In genomic region chrX:68945081-68945602, GRCh38 we compare ENCODE assay signal across 16 cellular contexts.
DNase-seq lines count a peak whose midpoint lies in the region; ATAC-seq, FAIRE-seq and TF ChIP-seq lines count a peak whose summit lies in the region.
"Had no signal": no experiment of that assay in that cellular context is flagged by ENCODE, and none has a peak within 500 bp of the region (broad histone marks: within the 10 kb centered on the region; RNA-seq: fewer than 3 reads in every experiment).

No MANE protein-coding gene starts in this region.

- TF ChIP-seq CTCF in HepG2 (CRISPR knock-in tag; IDR thresholded peaks at IDR 0.05) = no peak
- no peak for TF ChIP-seq CTCF in right lobe of liver (IDR thresholded peaks at IDR 0.05)
- TF ChIP-seq CTCF in K562 (IDR thresholded peaks at IDR 0.05 in 2 of 3, conservative IDR thresholded peaks at IDR 0.05 in 1 of 3; ENCODE audit: insufficient read depth in 2 of 3, low read depth in 1 of 3, low read length in 3 of 3) = no peak

- DNase-seq in HepG2 (ENCODE audit: low spot score) (no peak), right lobe of liver (no peak), K562 (ENCODE audit: extremely low read depth in 1 of 4, low spot score in 3 of 4) (peak in 1 of 4 experiments; percentile 1), mesenchymal stem cell (no peak), NCI-H1436 (lab: John Stamatoyannopoulos, UW) (no peak)
- no peak for DNase-seq in activated CD4-positive, CD25-positive, alpha-beta regulatory T cell treated with anti-CD3 and anti-CD28 coated beads, Interleukin-2, amount 50 U/mL, for 72 hours
- DNase-seq: CD4-positive, CD25-positive, alpha-beta regulatory T cell; MM.1S; NCI-H1930; NCI-H2171; NCI-H446 treated with DMSO at 0.1 percent for 48 hours; NK-92 treated with Interleukin-12 subunit alpha and Interleukin-12 subunit beta, amount 100 ng/mL, for 24 hours had no signal

- intact Hi-C loops in HepG2 (cut with micrococcal nuclease; ENCODE audit: unreplicated experiment) = no loop called here
- intact Hi-C loops in right lobe of liver (cut with DNase I) = no loop called here
- intact Hi-C loops in K562 (cut with micrococcal nuclease) = no loop called here

- no peak for TF ChIP-seq POLR2A in HepG2 (IDR thresholded peaks at IDR 0.05; ENCODE audit: insufficient read depth in 1 of 2, low read depth in 2 of 2, low read length in 2 of 2)
- no peak for TF ChIP-seq POLR2A in right lobe of liver (IDR thresholded peaks at IDR 0.05)
- TF ChIP-seq POLR2A in K562 (conservative IDR thresholded peaks at IDR 0.05) = no peak

- H4K20me1 ChIP-seq in HepG2 (ENCODE audit: insufficient read depth, low read length) (no peaks in the 10 kb centered on the region), K562 (replicated peaks; ENCODE audit: control insufficient read depth, insufficient read depth, low read length) (no peaks in the 10 kb centered on the region)

- peak overlapping the region in 1 of 2 experiments; percentile 51 for H2BK12ac ChIP-seq in mesenchymal stem cell (ENCODE audit: low read length in 2 of 2)

- no peaks in the 10 kb centered on the region for H3K79me2 ChIP-seq in HepG2 (ENCODE audit: insufficient read depth, low read length)
- no peaks in the 10 kb centered on the region for H3K79me2 ChIP-seq in K562 (ENCODE audit: control insufficient read depth, insufficient read depth, low read length)

- H2AFZ ChIP-seq in HepG2 (ENCODE audit: low read length) (no peak overlapping the region), K562 (ENCODE audit: low read depth, low read length) (no peak overlapping the region), mesenchymal stem cell (ENCODE audit: low read depth, low read length) (no peak overlapping the region)

- no peaks in the 10 kb centered on the region for H3K79me1 ChIP-seq in mesenchymal stem cell (replicated peaks; ENCODE audit: low read length, poor library complexity, severe bottlenecking)

- FAIRE-seq in HepG2 (lab: Jason Lieb, UNC) (no peak), K562 (lab: Jason Lieb, UNC) (no peak)
- FAIRE-seq: A549, H54 had no signal

- H3K27ac ChIP-seq in HepG2 (ENCODE audit: extremely low read length, insufficient read depth, low read length) = no peak overlapping the region
- no peak overlapping the region for H3K27ac ChIP-seq in right lobe of liver
- no peak overlapping the region for H3K27ac ChIP-seq in K562 (ENCODE audit: extremely low read depth, low read depth, low read length)
- H3K27ac ChIP-seq in mesenchymal stem cell (ENCODE audit: low read length, poor library complexity, severe bottlenecking) = no peak overlapping the region
- H3K27ac ChIP-seq: A549, SJCRH30 had no signal

- no peak overlapping the region for H3K14ac ChIP-seq in mesenchymal stem cell (ENCODE audit: low read length in 2 of 2)

- TF ChIP-seq RAD21 in HepG2 (CRISPR knock-in tag; IDR thresholded peaks at IDR 0.05) = no peak
- TF ChIP-seq RAD21 in K562 (CRISPR knock-in tag; conservative IDR thresholded peaks at IDR 0.05 in 1 of 2, IDR thresholded peaks at IDR 0.05 in 1 of 2) = no peak

- H2BK5ac ChIP-seq in mesenchymal stem cell (ENCODE audit: low read depth, low read length, poor library complexity, severe bottlenecking) = no peak overlapping the region

- H2BK120ac ChIP-seq in mesenchymal stem cell (ENCODE audit: low read depth, low read length) = no peak overlapping the region

- H3K4me2 ChIP-seq in HepG2 (ENCODE audit: low read depth, low read length) = no peak overlapping the region
- no peak overlapping the region for H3K4me2 ChIP-seq in K562 (ENCODE audit: insufficient read depth, low read length)
- H3K4me2 ChIP-seq in mesenchymal stem cell (ENCODE audit: low read length, poor library complexity, severe bottlenecking) = no peak overlapping the region
- H3K4me2 ChIP-seq: A549 had no signal

- peak overlapping the region; percentile 80 for H4K91ac ChIP-seq in mesenchymal stem cell (ENCODE audit: low read length)

- no peaks in the 10 kb centered on the region for H3K9me3 ChIP-seq in HepG2 (ENCODE audit: low read length)
- H3K9me3 ChIP-seq in right lobe of liver = no peaks in the 10 kb centered on the region
- H3K9me3 ChIP-seq in K562 (replicated peaks; ENCODE audit: control insufficient read depth, insufficient read depth, low read depth, low read length) = no peaks in the 10 kb centered on the region
- H3K9me3 ChIP-seq in mesenchymal stem cell (ENCODE audit: control insufficient read depth, low read length) = no peaks in the 10 kb centered on the region
- H3K9me3 ChIP-seq: A549, SJCRH30 had no signal

- no peak overlapping the region for H2AK5ac ChIP-seq in mesenchymal stem cell (ENCODE audit: low read length, severe bottlenecking)

- CTCF ChIA-PET in HepG2 (lab: Yijun Ruan, JAX; ENCODE audit: low intra/inter-chr PET ratio, low total read pairs) (no interaction called here), K562 (lab: Yijun Ruan, JAX; ENCODE audit: low intra/inter-chr PET ratio) (no interaction called here)

- no CpG with 5 or more reads among the region's 2 CpGs for WGBS in HepG2 (ENCODE audit: low lambda C conversion rate)
- no CpG with 5 or more reads among the region's 2 CpGs for whole genome bisulfite sequencing in right lobe of liver (ENCODE audit: insufficient coverage, low coverage, low lambda C conversion rate, missing lambda C conversion rate)
- 0% methylated on average over 2 of the region's 2 CpGs for WGBS in K562 (ENCODE audit: insufficient coverage, low coverage, missing lambda C conversion rate)
- 84% methylated on average over 2 of the region's 2 CpGs for WGBS in mesenchymal stem cell

- no peak overlapping the region for H3K9ac ChIP-seq in HepG2 (ENCODE audit: insufficient read depth, low read depth, low read length)
- H3K9ac ChIP-seq in K562 (ENCODE audit: insufficient read depth in 1 of 2, low read depth in 2 of 2, low read length in 2 of 2) = no peak overlapping the region
- no peak overlapping the region for H3K9ac ChIP-seq in mesenchymal stem cell (ENCODE audit: low read length)

- peak overlapping the region in 1 of 2 experiments; percentile 67 for H3K4ac ChIP-seq in mesenchymal stem cell (ENCODE audit: low read depth in 1 of 2, low read length in 2 of 2)

- H3K27me3 ChIP-seq in HepG2 (ENCODE audit: control insufficient read depth in 1 of 2, insufficient read depth in 2 of 2, low read length in 2 of 2) (no peaks in the 10 kb centered on the region), right lobe of liver (no peaks in the 10 kb centered on the region), K562 (ENCODE audit: control insufficient read depth in 2 of 2, insufficient read depth in 2 of 2, low read length in 2 of 2) (no peaks in the 10 kb centered on the region), mesenchymal stem cell (ENCODE audit: control insufficient read depth in 1 of 2, insufficient read depth in 1 of 2, low read length in 2 of 2) (peaks cover 0 to 58% of the 10 kb centered on the region in 2 experiments)
- H3K27me3 ChIP-seq: SJCRH30 had no signal

- ATAC-seq in HepG2 (no peak), right lobe of liver (no peak), K562 (no peak), HG03025 (IDR thresholded peaks at IDR 0.05; ENCODE audit: low FRiP score, unreplicated experiment) (no peak)

- H3K4me3 ChIP-seq in HepG2 (replicated peaks in 1 of 3; ENCODE audit: insufficient read depth in 1 of 3, low read depth in 2 of 3, low read length in 3 of 3) (no peak overlapping the region), right lobe of liver (no peak overlapping the region), K562 (no peak overlapping the region), mesenchymal stem cell (ENCODE audit: insufficient read depth in 1 of 2, low read depth in 1 of 2, low read length in 2 of 2) (no peak overlapping the region)
- H3K4me3 ChIP-seq: A549, SJCRH30 had no signal

- H3K18ac ChIP-seq in mesenchymal stem cell (ENCODE audit: low read depth in 1 of 2, low read length in 2 of 2) = peak overlapping the region; percentile 12 to 48

- no peaks in the 10 kb centered on the region for H3K9me1 ChIP-seq in K562 (ENCODE audit: control insufficient read depth, insufficient read depth, low read length)

- TF ChIP-seq EP300 in HepG2 (IDR thresholded peaks at IDR 0.05; ENCODE audit: low read depth in 2 of 2, low read length in 2 of 2) (no peak), HepG2 (CRISPR knock-in tag; IDR thresholded peaks at IDR 0.05; ENCODE audit: borderline replicate concordance) (no peak), K562 (IDR thresholded peaks at IDR 0.05; ENCODE audit: low read length) (no peak)

- POLR2A ChIA-PET in HepG2 (lab: Yijun Ruan, JAX) (no interaction called here), K562 (lab: Yijun Ruan, JAX) (no interaction called here)

- in situ Hi-C loops in HepG2 (cut with HindIII; ENCODE audit: extremely low pct_ligation_motif_present, low pct_unique_long_range_greater_than_20kb) (no loop called here), K562 (cut with MboI) (no loop called here)

- H3K23ac ChIP-seq in mesenchymal stem cell (ENCODE audit: low read length in 2 of 2) = no peak overlapping the region

- peak overlapping the region; percentile 77 for H4K8ac ChIP-seq in mesenchymal stem cell (ENCODE audit: low read length)

- H3K36me3 ChIP-seq in HepG2 (replicated peaks in 1 of 2; ENCODE audit: control insufficient read depth in 1 of 2, insufficient read depth in 2 of 2, low read length in 2 of 2) (no peaks in the 10 kb centered on the region), right lobe of liver (no peaks in the 10 kb centered on the region), K562 (ENCODE audit: control insufficient read depth, insufficient read depth, low read length) (no peaks in the 10 kb centered on the region), mesenchymal stem cell (ENCODE audit: control insufficient read depth in 1 of 2, insufficient read depth in 2 of 2, low read depth in 1 of 2, low read length in 2 of 2) (no peaks in the 10 kb centered on the region)
- H3K36me3 ChIP-seq: SJCRH30 had no signal

- H3K4me1 ChIP-seq in HepG2 (ENCODE audit: insufficient read depth, low read length) (peaks cover 16% of the 10 kb centered on the region), right lobe of liver (no peaks in the 10 kb centered on the region), K562 (replicated peaks in 1 of 2; ENCODE audit: control insufficient read depth in 2 of 2, insufficient read depth in 2 of 2, low read length in 2 of 2) (no peaks in the 10 kb centered on the region; a peak in 1 of 5 replicates), mesenchymal stem cell (ENCODE audit: control insufficient read depth, insufficient read depth, low read depth, low read length) (peaks cover 4% of the 10 kb centered on the region)
- H3K4me1 ChIP-seq: A549, SJCRH30 had no signal

- H2BK15ac ChIP-seq in mesenchymal stem cell (ENCODE audit: low read depth, poor library complexity, severe bottlenecking) = no peak overlapping the region

- BruUV-seq in HepG2 (replicated peaks; lab: Mats Ljungman, UMichigan) (no TSS peak), K562 (replicated peaks; lab: Mats Ljungman, UMichigan) (no TSS peak)

TF ChIP-seq in HepG2, 621 proteins besides CTCF, POLR2A, EP300 and RAD21 (continues in another document):
- peak; percentile 62; the same call in 1 of the 2 replicates for TF ChIP-seq ZNF768 (CRISPR knock-in tag; IDR thresholded peaks at IDR 0.05)

TF ChIP-seq in K562, 482 proteins besides CTCF, POLR2A, EP300 and RAD21 (continues in another document):
- TF ChIP-seq GTF2E2 (tag; IDR thresholded peaks at IDR 0.05) = no peak
- TF ChIP-seq ETV5 (CRISPR knock-in tag; IDR thresholded peaks at IDR 0.05; ENCODE audit: low read depth) = no peak
- peak; percentile 68 for TF ChIP-seq ZFP36 (IDR thresholded peaks at IDR 0.05; ENCODE audit: low read depth, low read length, partially characterized antibody)

Comparison
In these comparisons a context has a peak if more than half of its experiments do, and no peak if none do; other contexts are left out.
1. Of the 241 proteins assayed by ChIP-seq in both HepG2 and K562: peak only in HepG2: none; only in K562: ZFP36; in both: none; in neither: 240.